In genomic region chr11:191490-192478, GRCh38 we compare ENCODE assay signal across 1 cellular context.
A peak's percentile ranks its signal among the peaks of the same experiment; 100 is the strongest.
TF ChIP-seq lines count a peak whose summit lies in the region.

No MANE protein-coding gene starts in this region.

TF ChIP-seq in K562, 482 proteins besides CTCF, POLR2A, EP300 and RAD21:
- TF ChIP-seq KLF13 (tag; IDR thresholded peaks at IDR 0.05; ENCODE audit: borderline replicate concordance, low read depth), result 0 out of 2 replicates have a peak, but pooled peaks have one; percentile 24
TF ChIP-seq in K562: peak in this region for 1; not testable (repeated sequence) for 481.
